8 cellular contexts compared by ENCODE assay signal in the genomic region with DNA sequence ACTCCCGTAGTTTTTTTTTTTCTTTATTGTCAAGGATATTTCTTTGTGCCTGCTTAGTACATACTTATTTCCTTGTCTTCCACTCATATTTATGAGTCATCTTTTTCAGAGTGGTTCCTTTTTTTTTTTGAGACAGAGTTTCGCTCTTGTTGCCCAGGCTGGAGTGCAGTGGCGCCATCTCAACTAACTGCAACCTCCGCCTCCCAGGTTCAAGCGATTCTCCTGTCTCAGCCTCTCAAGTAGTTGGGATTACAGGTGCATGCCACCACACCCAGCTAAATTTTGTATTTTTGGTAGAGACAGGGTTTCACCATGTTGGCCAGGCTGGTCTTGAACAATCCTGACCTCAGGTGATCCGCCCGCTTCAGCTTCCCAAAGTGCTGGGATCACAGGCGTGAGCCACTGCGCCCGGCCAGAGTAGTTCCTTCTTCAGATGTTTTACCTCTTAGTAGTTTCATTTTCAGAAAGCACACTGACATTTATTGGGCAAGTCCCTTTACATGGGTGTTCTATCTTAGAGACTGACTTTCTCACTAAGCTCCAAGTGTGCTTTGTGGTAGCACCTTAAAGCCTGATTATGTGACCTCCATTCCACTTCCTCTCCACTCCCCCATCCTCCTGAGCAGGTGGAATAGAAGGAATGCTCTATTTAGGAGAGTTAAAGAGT. TPM values are rescaled to one million over a fixed set of nuclear protein-coding genes. Genes with fewer than 3 reads are reported as not detected.
DNase-seq lines count a peak whose midpoint lies in the region; ATAC-seq, FAIRE-seq and TF ChIP-seq lines count a peak whose summit lies in the region.
"Not testable (repeated sequence)": the region's sequence is repeated elsewhere in the genome, so short reads cannot be mapped to it uniquely, and the experiment has no call there.

No MANE protein-coding gene starts in this region.

- peak overlapping the region; percentile 97 for H3K27ac Mint-ChIP-seq in activated CD8-positive, alpha-beta T cell treated with anti-CD3 and anti-CD28 coated beads for 36 hours
- H3K27ac Mint-ChIP-seq in natural killer cell treated with Interleukin-12 subunit alpha and Interleukin-12 subunit beta and Interleukin-15 and Interleukin-18, amount 100 ng/mL, for 72 hours: peak overlapping the region; percentile 86 to 94

- not testable (repeated sequence) for H3K36me3 ChIP-seq in thymus (ENCODE audit: control insufficient read depth, insufficient read depth)

- H3K36me3 Mint-ChIP-seq in activated CD8-positive, alpha-beta T cell treated with anti-CD3 and anti-CD28 coated beads for 36 hours (ENCODE audit: low read depth); natural killer cell treated with Interleukin-12 subunit alpha and Interleukin-12 subunit beta and Interleukin-15 and Interleukin-18, amount 100 ng/mL, for 72 hours: not testable (repeated sequence)

- H3K27ac ChIP-seq in thymus (ENCODE audit: low read depth): peak overlapping the region; percentile 69

- H3K4me3 ChIP-seq in thymus (ENCODE audit: low read length): not testable (repeated sequence)

- peaks cover 68% of the 10 kb centered on the region for H3K4me1 Mint-ChIP-seq in activated CD8-positive, alpha-beta T cell treated with anti-CD3 and anti-CD28 coated beads for 36 hours (ENCODE audit: low read depth)
- peaks cover 45 to 51% of the 10 kb centered on the region in 2 donors for H3K4me1 Mint-ChIP-seq in natural killer cell treated with Interleukin-12 subunit alpha and Interleukin-12 subunit beta and Interleukin-15 and Interleukin-18, amount 100 ng/mL, for 72 hours (ENCODE audit: low read depth in 2 of 2)

- H3K9me3 Mint-ChIP-seq in activated CD8-positive, alpha-beta T cell treated with anti-CD3 and anti-CD28 coated beads for 36 hours; natural killer cell treated with Interleukin-12 subunit alpha and Interleukin-12 subunit beta and Interleukin-15 and Interleukin-18, amount 100 ng/mL, for 72 hours: not testable (repeated sequence)

- H3K4me1 ChIP-seq in thymus (ENCODE audit: control insufficient read depth, insufficient read depth, low read length): peaks cover 12% of the 10 kb centered on the region

- FAIRE-seq in GM18507 (lab: Jason Lieb, UNC): peak; percentile 95

- POLR2A ChIA-PET in activated CD8-positive, alpha-beta T cell treated with anti-CD3 and anti-CD28 coated beads for 36 hours (lab: Charles Lee): interaction anchor here (0.7 to 9.6 kb wide), 6 partner anchors 9 to 227 kb away, joined by 3 to 166 read pairs (median 6); partner anchors contain the start of genes BICRAL, RPL7L1 and TBCC

- CTCF ChIA-PET in activated CD8-positive, alpha-beta T cell treated with anti-CD3 and anti-CD28 coated beads for 36 hours (lab: Charles Lee): interaction anchor here (1.0 to 1.5 kb wide), 2 partner anchors 11 to 32 kb away, joined by 3 to 4 read pairs; no protein-coding TSS in a partner anchor

- not testable (repeated sequence) for H3K27me3 Mint-ChIP-seq in activated CD8-positive, alpha-beta T cell treated with anti-CD3 and anti-CD28 coated beads for 36 hours; natural killer cell treated with Interleukin-12 subunit alpha and Interleukin-12 subunit beta and Interleukin-15 and Interleukin-18, amount 100 ng/mL, for 72 hours

- TF ChIP-seq CTCF in activated CD8-positive, alpha-beta T cell treated with anti-CD3 and anti-CD28 coated beads for 36 hours (IDR thresholded peaks at IDR 0.05): not testable (repeated sequence)

- intact Hi-C loops in activated CD8-positive, alpha-beta T cell treated with anti-CD3 and anti-CD28 coated beads for 36 hours (cut with micrococcal nuclease): not testable (repeated sequence)

- H3K27me3 ChIP-seq in thymus (ENCODE audit: control insufficient read depth, insufficient read depth): not testable (repeated sequence)

- WGBS in thymus: 57% methylated on average over 10 of the region's 10 CpGs

- H3K4me3 Mint-ChIP-seq in activated CD8-positive, alpha-beta T cell treated with anti-CD3 and anti-CD28 coated beads for 36 hours: peak overlapping the region; percentile 67
- H3K4me3 Mint-ChIP-seq in natural killer cell treated with Interleukin-12 subunit alpha and Interleukin-12 subunit beta and Interleukin-15 and Interleukin-18, amount 100 ng/mL, for 72 hours: peak overlapping the region; percentile 80

- DNase-seq in GM18507 (ENCODE audit: extremely low spot score, insufficient read length, low read depth): not testable (repeated sequence)
- DNase-seq in RPMI8226: peak; percentile 74
- DNase-seq in activated CD8-positive, alpha-beta T cell treated with anti-CD3 and anti-CD28 coated beads for 36 hours: peak; percentile 65
- peak; percentile 15 for DNase-seq in dermis blood vessel endothelial cell
- DNase-seq in natural killer cell treated with Interleukin-12 subunit alpha and Interleukin-12 subunit beta and Interleukin-15 and Interleukin-18, amount 100 ng/mL, for 72 hours (ENCODE audit: low spot score): peak; percentile 65

- peak; percentile 49 for ATAC-seq in GM21576 (IDR thresholded peaks at IDR 0.05; ENCODE audit: unreplicated experiment)
- ATAC-seq in HG03378 (IDR thresholded peaks at IDR 0.05; ENCODE audit: unreplicated experiment): peak; percentile 43
- peak; percentile 62 for ATAC-seq in activated CD8-positive, alpha-beta T cell treated with anti-CD3 and anti-CD28 coated beads for 36 hours
- ATAC-seq in natural killer cell treated with Interleukin-12 subunit alpha and Interleukin-12 subunit beta and Interleukin-15 and Interleukin-18, amount 100 ng/mL, for 72 hours: peak; percentile 64 to 75

- not testable (repeated sequence) for H3K9me3 ChIP-seq in thymus (ENCODE audit: control insufficient read depth)

RNA-seq across cellular contexts. Expression of gene BICRAL, which starts 6.9 kb away (rescaled TPM):
- 1 to 10 TPM; 9.7 to 9.8 TPM for total RNA-seq in activated CD8-positive, alpha-beta T cell treated with anti-CD3 and anti-CD28 coated beads for 36 hours
- 4.9 and 6.8 TPM in 2 replicates for total RNA-seq in dermis blood vessel endothelial cell
- total RNA-seq in natural killer cell treated with Interleukin-12 subunit alpha and Interleukin-12 subunit beta and Interleukin-15 and Interleukin-18, amount 100 ng/mL, for 72 hours: 10 to 100 TPM; 13.5 to 13.9 TPM
- polyA plus RNA-seq in thymus: 6.7 TPM

RNA-seq across cellular contexts. Expression of gene TBCC, which starts 29.1 kb away (rescaled TPM):
- total RNA-seq in activated CD8-positive, alpha-beta T cell treated with anti-CD3 and anti-CD28 coated beads for 36 hours: 10 to 100 TPM; 16.0 to 16.3 TPM
- 41.9 and 53.4 TPM in 2 replicates for total RNA-seq in dermis blood vessel endothelial cell
- total RNA-seq in natural killer cell treated with Interleukin-12 subunit alpha and Interleukin-12 subunit beta and Interleukin-15 and Interleukin-18, amount 100 ng/mL, for 72 hours: 10 to 100 TPM; 28.8 to 32.6 TPM
- 64.5 TPM for polyA plus RNA-seq in thymus

RNA-seq across cellular contexts. Expression of gene PRPH2, which starts 52.6 kb away (rescaled TPM):
- total RNA-seq in activated CD8-positive, alpha-beta T cell treated with anti-CD3 and anti-CD28 coated beads for 36 hours: not detected
- 0.17 and 2.0 TPM in 2 replicates for total RNA-seq in dermis blood vessel endothelial cell
- total RNA-seq in natural killer cell treated with Interleukin-12 subunit alpha and Interleukin-12 subunit beta and Interleukin-15 and Interleukin-18, amount 100 ng/mL, for 72 hours: under 1 TPM in 1 of 2 donors, not detected in 1; 0.10 TPM
- 0.39 TPM for polyA plus RNA-seq in thymus
